Comparison of ENCODE assay signal across 8 cellular contexts in the genomic region with DNA sequence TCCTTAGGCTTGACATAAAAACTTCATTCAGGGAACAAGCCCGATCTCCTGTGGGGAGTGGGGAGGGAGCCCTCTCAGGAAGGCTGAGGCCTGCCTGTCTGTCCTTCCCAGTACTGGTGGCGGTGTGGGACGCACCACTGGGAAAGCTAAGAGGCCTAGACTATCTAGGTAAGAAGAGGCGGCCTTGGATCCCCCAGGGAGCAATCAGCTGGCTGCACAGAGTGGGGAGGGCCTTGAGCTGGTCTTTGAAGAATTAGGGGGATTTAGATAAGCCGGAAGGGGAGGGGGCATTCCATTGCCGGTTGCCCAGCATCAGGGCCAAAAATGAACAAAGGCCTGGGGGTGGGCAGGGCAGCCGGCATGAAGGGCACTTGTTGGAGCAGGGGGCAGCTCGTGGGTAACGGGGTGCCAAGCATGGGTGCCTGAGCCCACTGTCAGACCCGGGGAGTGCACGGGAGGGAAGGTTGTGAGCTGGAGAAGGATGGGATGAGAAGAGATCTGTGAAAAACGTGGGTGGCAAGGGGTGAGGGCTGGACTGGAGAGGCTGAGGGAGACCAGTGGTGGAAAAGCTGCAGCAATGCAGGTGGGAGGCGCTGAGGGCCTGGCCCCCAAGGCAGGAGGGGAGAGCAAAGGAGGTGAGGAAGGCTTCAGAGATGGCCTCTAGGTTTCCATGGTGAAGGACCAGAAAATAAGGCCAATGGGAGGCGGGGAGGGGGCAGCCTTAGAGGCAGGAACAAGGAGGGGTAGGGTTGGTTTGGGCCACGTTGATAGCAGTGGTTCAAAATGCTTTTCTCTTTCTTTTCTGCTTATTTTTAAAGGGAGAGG. TPM values are rescaled to one million over a fixed set of nuclear protein-coding genes. Genes with fewer than 3 reads are reported as not detected.
A peak's percentile ranks its signal among the peaks of the same experiment; 100 is the strongest.
DNase-seq lines count a peak whose midpoint lies in the region; ATAC-seq and TF ChIP-seq lines count a peak whose summit lies in the region.

No MANE protein-coding gene starts in this region.

- no peaks in the 10 kb centered on the region for H3K9me3 Mint-ChIP-seq in neural progenitor cell

- TF ChIP-seq CTCF in Peyer's patch (IDR thresholded peaks at IDR 0.05), result no peak
- TF ChIP-seq CTCF in neural progenitor cell (IDR thresholded peaks at IDR 0.05), result no peak

- H3K27me3 ChIP-seq in BLaER1 (peaks cover 65% of the 10 kb centered on the region), Peyer's patch (no peaks in the 10 kb centered on the region), neural progenitor cell (no peaks in the 10 kb centered on the region)

- H3K36me3 ChIP-seq in BLaER1 (no peaks in the 10 kb centered on the region), Peyer's patch (no peaks in the 10 kb centered on the region), neural progenitor cell (no peaks in the 10 kb centered on the region)

- H3K4me2 ChIP-seq in BLaER1 (peak overlapping the region; percentile 45), neural progenitor cell (peak overlapping the region; percentile 73)

- H3K9ac ChIP-seq in BLaER1, result no peak overlapping the region
- no peak overlapping the region for H3K9ac ChIP-seq in neural progenitor cell

- H3K27ac ChIP-seq in BLaER1 (no peak overlapping the region), Peyer's patch (peak overlapping the region; percentile 63 to 97 (median 88)), epithelial cell of prostate (peak overlapping the region; percentile 97), neural progenitor cell (peak overlapping the region; percentile 78)

- H3K27ac Mint-ChIP-seq in neural progenitor cell, result peak overlapping the region; percentile 98

- no peak overlapping the region for H3K4me3 ChIP-seq in BLaER1
- H3K4me3 ChIP-seq in Peyer's patch, result peak overlapping the region in 2 of 4 donors; percentile 32 to 38
- H3K4me3 ChIP-seq in neural progenitor cell, result peak overlapping the region; percentile 26

- H3K27me3 Mint-ChIP-seq in neural progenitor cell (ENCODE audit: insufficient read depth, low read depth), result no peaks in the 10 kb centered on the region

- peak overlapping the region; percentile 80 for H3K4me3 Mint-ChIP-seq in neural progenitor cell

- H3K36me3 Mint-ChIP-seq in neural progenitor cell, result no peaks in the 10 kb centered on the region

- H3K9me3 ChIP-seq in BLaER1 (no peaks in the 10 kb centered on the region), Peyer's patch (no peaks in the 10 kb centered on the region), neural progenitor cell (ENCODE audit: low read depth) (no peaks in the 10 kb centered on the region)

- no peak for TF ChIP-seq POLR2A in Peyer's patch (IDR thresholded peaks at IDR 0.05)

- ATAC-seq in GM18907 (IDR thresholded peaks at IDR 0.05; ENCODE audit: unreplicated experiment), result no peak

- H2AFZ ChIP-seq in neural progenitor cell (replicated peaks), result no peak overlapping the region

- peaks cover 100% of the 10 kb centered on the region for H3K79me2 ChIP-seq in neural progenitor cell (ENCODE audit: low read depth)

- peaks cover 83% of the 10 kb centered on the region for H3K4me1 Mint-ChIP-seq in neural progenitor cell

- H3K4me1 ChIP-seq in BLaER1 (peaks cover 10% of the 10 kb centered on the region), Peyer's patch (peaks cover 4 to 93% (median 18%) of the 10 kb centered on the region in 4 donors), neural progenitor cell (peaks cover 75% of the 10 kb centered on the region)

- H3F3A ChIP-seq in neural progenitor cell (ENCODE audit: low read depth), result peaks cover 49% of the 10 kb centered on the region

- DNase-seq in Peyer's patch (no peak), epithelial cell of prostate (ENCODE audit: low read depth, low spot score) (no peak), neural progenitor cell (ENCODE audit: low spot score) (peak; percentile 91), NCI-H510A (lab: John Stamatoyannopoulos, UW) (no peak), SHP77 (lab: John Stamatoyannopoulos, UW) (no peak)
- DNase-seq in activated CD8-positive, alpha-beta memory T cell treated with anti-CD3 and anti-CD28 coated beads for 24 hours, result no peak

- H4K20me1 ChIP-seq in BLaER1 (peaks cover 32% of the 10 kb centered on the region), neural progenitor cell (ENCODE audit: low read depth) (peaks cover 83% of the 10 kb centered on the region)

RNA-seq across cellular contexts. Expression of gene KLF3, which starts 8.5 kb away (rescaled TPM):
- total RNA-seq in Peyer's patch (100 to 1,000 TPM in 2 of 4 donors, 10 to 100 TPM in 2; 36.3 to 128 (median 103) TPM), neural progenitor cell (ENCODE audit: low replicate concordance) (22.8 and 24.8 TPM in 2 replicates)
